ENCODE assay signal across 13 cellular contexts in the genomic region with DNA sequence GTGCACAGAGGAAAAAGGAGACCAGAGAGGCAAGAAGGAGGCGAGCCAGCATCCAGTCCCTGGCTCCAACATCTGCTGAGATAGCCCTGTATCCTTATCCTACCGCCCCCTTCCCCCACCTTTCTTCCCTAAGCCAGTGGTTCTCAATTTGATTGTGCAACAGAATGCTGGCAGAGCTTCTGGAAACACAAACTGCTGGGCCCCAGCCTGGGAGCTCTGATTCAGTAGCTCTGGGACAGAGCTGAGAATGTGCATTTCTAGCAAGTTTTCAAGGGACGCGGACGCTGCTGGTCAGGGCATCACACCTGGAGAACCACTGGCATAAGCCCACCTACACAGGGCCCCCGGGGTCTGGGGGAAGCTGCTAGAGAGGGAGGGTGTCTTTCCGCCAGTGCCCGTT. TPM values are rescaled to one million over a fixed set of nuclear protein-coding genes. Genes with fewer than 3 reads are reported as not detected.
DNase-seq lines count a peak whose midpoint lies in the region; TF ChIP-seq lines count a peak whose summit lies in the region.
"Had no signal": no experiment of that assay in that cellular context is flagged by ENCODE, and none has a peak within 500 bp of the region (broad histone marks: within the 10 kb centered on the region; RNA-seq: fewer than 3 reads in every experiment).

No MANE protein-coding gene starts in this region.

- no peak overlapping the region for H3K4me3 Mint-ChIP-seq in activated CD4-positive, alpha-beta T cell treated with anti-CD3 and anti-CD28 coated beads, Interleukin-2, amount 10 ng/mL, durations not matched to agents 7 days and 5 days
- H3K4me3 Mint-ChIP-seq in neural progenitor cell (no peak overlapping the region), nephron progenitor cell (no peak overlapping the region)

- no peaks in the 10 kb centered on the region for H3K9me3 Mint-ChIP-seq in activated CD4-positive, alpha-beta T cell treated with anti-CD3 and anti-CD28 coated beads, Interleukin-2, amount 10 ng/mL, durations not matched to agents 7 days and 5 days
- H3K9me3 Mint-ChIP-seq in neural progenitor cell (peaks cover 2% of the 10 kb centered on the region), nephron progenitor cell (no peaks in the 10 kb centered on the region)

- no peak overlapping the region for H3K27ac ChIP-seq in neural progenitor cell

- peak overlapping the region; percentile 14 for H3K27ac Mint-ChIP-seq in activated CD4-positive, alpha-beta T cell treated with anti-CD3 and anti-CD28 coated beads, Interleukin-2, amount 10 ng/mL, durations not matched to agents 7 days and 5 days
- H3K27ac Mint-ChIP-seq in neural progenitor cell (no peak overlapping the region), nephron progenitor cell (no peak overlapping the region)

- POLR2A ChIA-PET in activated CD4-positive, alpha-beta T cell treated with anti-CD3 and anti-CD28 coated beads, Interleukin-2, amount 10 ng/mL, durations not matched to agents 7 days and 5 days (lab: Charles Lee): no interaction called here

- H2AFZ ChIP-seq in neural progenitor cell (replicated peaks): peak overlapping the region; percentile 63

- no peak overlapping the region for H3K4me3 ChIP-seq in neural progenitor cell

- H3F3A ChIP-seq in neural progenitor cell (ENCODE audit: low read depth): peaks cover 4% of the 10 kb centered on the region

- TF ChIP-seq CTCF in neural progenitor cell (IDR thresholded peaks at IDR 0.05) (no peak), nephron progenitor cell (IDR thresholded peaks at IDR 0.05) (no peak)

- peaks cover 15% of the 10 kb centered on the region for H3K4me1 ChIP-seq in neural progenitor cell

- CTCF ChIA-PET in activated CD4-positive, alpha-beta T cell treated with anti-CD3 and anti-CD28 coated beads, Interleukin-2, amount 10 ng/mL, durations not matched to agents 7 days and 5 days (lab: Charles Lee): interaction anchor here (1.4 kb wide), 1 partner anchor 10 kb away, joined by 3 read pairs; no protein-coding TSS in a partner anchor

- no peaks in the 10 kb centered on the region for H3K36me3 Mint-ChIP-seq in activated CD4-positive, alpha-beta T cell treated with anti-CD3 and anti-CD28 coated beads, Interleukin-2, amount 10 ng/mL, durations not matched to agents 7 days and 5 days (ENCODE audit: low read depth)
- no peaks in the 10 kb centered on the region for H3K36me3 Mint-ChIP-seq in neural progenitor cell
- no peaks in the 10 kb centered on the region for H3K36me3 Mint-ChIP-seq in nephron progenitor cell (ENCODE audit: low read depth)

- H3K79me2 ChIP-seq in neural progenitor cell (ENCODE audit: low read depth): no peaks in the 10 kb centered on the region

- no peaks in the 10 kb centered on the region for H3K27me3 Mint-ChIP-seq in activated CD4-positive, alpha-beta T cell treated with anti-CD3 and anti-CD28 coated beads, Interleukin-2, amount 10 ng/mL, durations not matched to agents 7 days and 5 days
- H3K27me3 Mint-ChIP-seq in neural progenitor cell (ENCODE audit: insufficient read depth, low read depth) (peaks cover 2% of the 10 kb centered on the region), nephron progenitor cell (ENCODE audit: low read depth, poor library complexity) (peaks cover 18% of the 10 kb centered on the region)

- H3K4me2 ChIP-seq in neural progenitor cell: peak overlapping the region; percentile 15

- H3K9ac ChIP-seq in neural progenitor cell: no peak overlapping the region

- peaks cover 8% of the 10 kb centered on the region for H3K4me1 Mint-ChIP-seq in activated CD4-positive, alpha-beta T cell treated with anti-CD3 and anti-CD28 coated beads, Interleukin-2, amount 10 ng/mL, durations not matched to agents 7 days and 5 days
- H3K4me1 Mint-ChIP-seq in neural progenitor cell: peaks cover 28% of the 10 kb centered on the region
- H3K4me1 Mint-ChIP-seq in nephron progenitor cell: peaks cover 43% of the 10 kb centered on the region

- H4K20me1 ChIP-seq in neural progenitor cell (ENCODE audit: low read depth): no peaks in the 10 kb centered on the region

- no peaks in the 10 kb centered on the region for H3K9me3 ChIP-seq in neural progenitor cell (ENCODE audit: low read depth)

- no peaks in the 10 kb centered on the region for H3K27me3 ChIP-seq in neural progenitor cell

- no peaks in the 10 kb centered on the region for H3K36me3 ChIP-seq in neural progenitor cell

- DNase-seq in activated CD4-positive, alpha-beta T cell treated with anti-CD3 and anti-CD28 coated beads, Interleukin-2, amount 10 ng/mL, durations not matched to agents 7 days and 5 days: no peak
- DNase-seq in activated CD4-positive, alpha-beta T cell treated with anti-CD3 and anti-CD28 coated beads for 48 hours: no peak
- DNase-seq in fibroblast of peridontal ligament (ENCODE audit: extremely low read depth) (peak; percentile 82), neural progenitor cell (ENCODE audit: low spot score) (peak; percentile 22), NCI-H128 (lab: John Stamatoyannopoulos, UW; ENCODE audit: unreplicated experiment) (no peak), NCI-H2171 (lab: John Stamatoyannopoulos, UW) (no peak), nephron progenitor cell (no peak)
- no peak for DNase-seq in stimulated activated CD4-positive, alpha-beta T cell treated with anti-CD3 and anti-CD28 coated beads, Interleukin-1b, Interleukin-23, amount 100 ng/mL, for 48 hours
- DNase-seq: 8988T; activated effector memory CD4-positive, alpha-beta T cell treated with Interleukin-2 at 50 U/mL for 16 hours; effector CD4-positive, alpha-beta T cell; GOT3; NCI-H526 treated with DMSO at 0.1 percent for 48 hours had no signal

RNA-seq across cellular contexts. Expression of a gene that starts 21.1 kb away (rescaled TPM):
- total RNA-seq in activated CD4-positive, alpha-beta T cell treated with anti-CD3 and anti-CD28 coated beads, Interleukin-2, amount 10 ng/mL, durations not matched to agents 7 days and 5 days: not detected
- total RNA-seq in neural progenitor cell (ENCODE audit: low replicate concordance): 0.43 and 0.71 TPM in 2 replicates

RNA-seq across cellular contexts. Expression of a gene that starts 21.7 kb away (rescaled TPM):
- 1 to 10 TPM; 3.0 to 3.5 TPM for total RNA-seq in activated CD4-positive, alpha-beta T cell treated with anti-CD3 and anti-CD28 coated beads, Interleukin-2, amount 10 ng/mL, durations not matched to agents 7 days and 5 days
- 1.9 and 2.4 TPM in 2 replicates for total RNA-seq in neural progenitor cell (ENCODE audit: low replicate concordance)

Comparison
In these comparisons a context has a peak if more than half of its experiments do, and no peak if none do; other contexts are left out.
1. DNase-seq: peak in fibroblast of peridontal ligament (single experiment) and neural progenitor cell (single experiment); none in activated CD4-positive, alpha-beta T cell treated with anti-CD3 and anti-CD28 coated beads, Interleukin-2, amount 10 ng/mL, durations not matched to agents 7 days and 5 days (single experiment), activated CD4-positive, alpha-beta T cell treated with anti-CD3 and anti-CD28 coated beads for 48 hours (single experiment), NCI-H128 (single experiment), NCI-H2171 (single experiment), nephron progenitor cell (single experiment) and stimulated activated CD4-positive, alpha-beta T cell treated with anti-CD3 and anti-CD28 coated beads, Interleukin-1b, Interleukin-23, amount 100 ng/mL, for 48 hours (single experiment).